22 cellular contexts compared by ENCODE assay signal in the genomic region with DNA sequence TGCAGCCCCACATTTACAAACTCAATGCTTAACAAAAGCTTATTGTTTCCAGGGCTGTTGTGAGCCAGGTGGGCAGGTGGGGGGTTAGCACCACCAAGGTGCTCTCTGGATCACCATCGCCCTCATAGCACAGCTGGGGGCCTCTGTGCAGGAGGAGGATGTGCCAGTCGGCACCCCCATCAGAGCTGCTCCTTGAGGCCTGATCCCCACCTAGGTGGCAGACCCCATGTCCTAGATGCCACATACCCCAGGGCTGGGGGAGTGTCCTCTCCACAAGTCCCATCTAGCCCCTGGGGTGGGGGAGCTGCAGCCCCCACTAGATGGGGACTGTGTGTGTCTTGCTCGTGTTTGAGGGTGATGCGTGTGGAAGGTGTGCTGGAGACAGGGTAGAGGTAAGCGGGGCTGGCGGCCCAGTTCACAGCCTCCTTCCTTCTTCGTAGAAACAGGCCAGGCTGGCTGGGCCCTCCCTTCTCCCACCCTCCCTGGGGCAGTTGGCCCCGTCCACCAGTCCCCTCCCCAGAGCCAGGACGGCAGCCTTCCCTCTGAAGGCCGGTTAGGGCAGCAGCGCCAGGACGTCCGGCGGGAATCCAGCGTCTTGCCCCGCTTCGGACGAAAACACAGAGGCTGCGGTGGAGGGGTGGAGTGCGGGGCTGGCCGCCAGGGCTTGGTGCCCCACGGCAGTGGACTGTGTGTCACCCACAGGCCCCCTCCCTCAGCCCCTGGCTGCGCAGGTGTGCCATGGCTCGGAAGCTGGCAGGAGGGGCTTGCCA. TPM values are rescaled to one million over a fixed set of nuclear protein-coding genes. Genes with fewer than 3 reads are reported as not detected.
DNase-seq lines count a peak whose midpoint lies in the region; ATAC-seq, FAIRE-seq and TF ChIP-seq lines count a peak whose summit lies in the region.
"Had no signal": no experiment of that assay in that cellular context is flagged by ENCODE, and none has a peak within 500 bp of the region (broad histone marks: within the 10 kb centered on the region; RNA-seq: fewer than 3 reads in every experiment).

No MANE protein-coding gene starts in this region.

- peak overlapping the region; percentile 71 for H3K4me2 ChIP-seq in Loucy (ENCODE audit: low read depth, low read length, poor library complexity, severe bottlenecking)

- H3K79me2 ChIP-seq in Loucy (ENCODE audit: insufficient read depth, low read length): peaks cover 84% of the 10 kb centered on the region

- H4K20me1 ChIP-seq in Loucy (ENCODE audit: insufficient read depth, low read length, poor library complexity, severe bottlenecking): peaks cover 36% of the 10 kb centered on the region

- no peaks in the 10 kb centered on the region for H3K27me3 ChIP-seq in Loucy (ENCODE audit: insufficient read depth, low read length, poor library complexity, severe bottlenecking)
- H3K27me3 ChIP-seq in small intestine (ENCODE audit: control insufficient read depth in 2 of 2, insufficient read depth in 2 of 2, low read length in 2 of 2): peaks cover 1 to 22% of the 10 kb centered on the region in 2 donors

- peak in 9 of 61 donors; percentile 23 to 56 (median 44) for DNase-seq in caudate nucleus (lab: John Stamatoyannopoulos, UW)
- DNase-seq in left kidney (ENCODE audit: low read depth, low spot score): peak; percentile 48
- DNase-seq in small intestine: peak; percentile 35
- DNase-seq in H4 (ENCODE audit: low spot score): no peak
- DNase-seq: activated CD4-positive, alpha-beta T cell treated with anti-CD3 and anti-CD28 coated beads for 48 hours; activated CD8-positive, alpha-beta memory T cell treated with anti-CD3 and anti-CD28 coated beads, Interleukin-2, amount 50 U/mL, for 4 hours; activated gamma-delta T cell; CD4-positive, alpha-beta T cell; DND-41; effector memory CD4-positive, alpha-beta T cell; Kasumi-1; kidney glomerular epithelial cell; NCI-H1417; stimulated activated CD4-positive, alpha-beta T cell treated with anti-CD3 and anti-CD28 coated beads, Interleukin-15, amount 100 ng/mL, for 24 hours; stimulated activated naive CD4-positive, alpha-beta T cell had no signal

- ATAC-seq in esophagus mucosa (no peak), HG03280 (IDR thresholded peaks at IDR 0.05; ENCODE audit: unreplicated experiment) (no peak), GM21717 (IDR thresholded peaks at IDR 0.05; ENCODE audit: unreplicated experiment) (no peak)

- H3K9me2 ChIP-seq in Loucy (replicated peaks; ENCODE audit: low read depth, low read length): no peaks in the 10 kb centered on the region

- FAIRE-seq in small intestine (lab: Jason Lieb, UNC): no peak
- FAIRE-seq: urothelium cell line had no signal

- H3K4me3 ChIP-seq in Loucy (ENCODE audit: low read length, poor library complexity, severe bottlenecking): peak overlapping the region; percentile 73
- H3K4me3 ChIP-seq in small intestine (ENCODE audit: low read depth in 1 of 2, low read length in 2 of 2): peak overlapping the region in 1 of 2 donors; percentile 63
- H3K4me3 ChIP-seq: HAP-1 had no signal

- peak overlapping the region; percentile 80 for H3K9ac ChIP-seq in Loucy (ENCODE audit: low read depth, low read length, poor library complexity, severe bottlenecking)

- H3K4me1 ChIP-seq in Loucy (ENCODE audit: insufficient read depth, low read length, poor library complexity, severe bottlenecking): peaks cover 16% of the 10 kb centered on the region
- H3K4me1 ChIP-seq in small intestine (ENCODE audit: control insufficient read depth in 2 of 2, insufficient read depth in 1 of 2, low read depth in 1 of 2, low read length in 1 of 2): no peaks in the 10 kb centered on the region

- H3K27ac ChIP-seq in caudate nucleus (ENCODE audit: low read depth, low read length): peak overlapping the region; percentile 76
- H3K27ac ChIP-seq in small intestine (ENCODE audit: low read depth in 1 of 2, low read length in 1 of 2): peak overlapping the region; percentile 76 to 87

- no peak for TF ChIP-seq CTCF in Loucy (conservative IDR thresholded peaks at IDR 0.05; ENCODE audit: low read length)

- H3F3A ChIP-seq in Loucy (ENCODE audit: low read depth): no peaks in the 10 kb centered on the region

- H3K36me3 ChIP-seq in Loucy (ENCODE audit: insufficient read depth, low read length) (no peaks in the 10 kb centered on the region), small intestine (ENCODE audit: control insufficient read depth in 2 of 2, insufficient read depth in 2 of 2, low read length in 2 of 2) (no peaks in the 10 kb centered on the region)
- H3K36me3 ChIP-seq: HAP-1 had no signal

- H2AFZ ChIP-seq in Loucy (ENCODE audit: low read length): no peak overlapping the region

- 4 to 39% (median 30%) methylated on average over 15 to 24 of the region's 24 CpGs for WGBS in small intestine, 3 donors

- H3K9me3 ChIP-seq in Loucy (ENCODE audit: insufficient read depth, low read depth, low read length) (no peaks in the 10 kb centered on the region), small intestine (ENCODE audit: control insufficient read depth, low read depth) (no peaks in the 10 kb centered on the region)
- H3K9me3 ChIP-seq: HAP-1 had no signal

RNA-seq across cellular contexts. Expression of a gene that starts 3.4 kb away (rescaled TPM):
- polyA plus RNA-seq in small intestine: 10 to 100 TPM in 1 of 3 donors, 1 to 10 TPM in 2; 5.4 to 11.4 (median 6.0) TPM
- total RNA-seq in H4 (2014; rRNA removed; shearing (Covaris generic)): 0.14 and 0.97 TPM in 2 replicates
- 0.44 TPM for total RNA-seq in esophagus mucosa
- total RNA-seq: CD4-positive, alpha-beta T cell had no signal

RNA-seq across cellular contexts. Expression of a gene that starts 51.1 kb away (rescaled TPM):
- not detected for polyA plus RNA-seq in small intestine
- not detected in 2 replicates for total RNA-seq in H4 (2014; rRNA removed; shearing (Covaris generic))
- not detected for total RNA-seq in esophagus mucosa
- total RNA-seq: CD4-positive, alpha-beta T cell had no signal
- polyA plus RNA-seq: AG04450 had no signal
